8 cellular contexts compared by ENCODE assay signal in the genomic region with DNA sequence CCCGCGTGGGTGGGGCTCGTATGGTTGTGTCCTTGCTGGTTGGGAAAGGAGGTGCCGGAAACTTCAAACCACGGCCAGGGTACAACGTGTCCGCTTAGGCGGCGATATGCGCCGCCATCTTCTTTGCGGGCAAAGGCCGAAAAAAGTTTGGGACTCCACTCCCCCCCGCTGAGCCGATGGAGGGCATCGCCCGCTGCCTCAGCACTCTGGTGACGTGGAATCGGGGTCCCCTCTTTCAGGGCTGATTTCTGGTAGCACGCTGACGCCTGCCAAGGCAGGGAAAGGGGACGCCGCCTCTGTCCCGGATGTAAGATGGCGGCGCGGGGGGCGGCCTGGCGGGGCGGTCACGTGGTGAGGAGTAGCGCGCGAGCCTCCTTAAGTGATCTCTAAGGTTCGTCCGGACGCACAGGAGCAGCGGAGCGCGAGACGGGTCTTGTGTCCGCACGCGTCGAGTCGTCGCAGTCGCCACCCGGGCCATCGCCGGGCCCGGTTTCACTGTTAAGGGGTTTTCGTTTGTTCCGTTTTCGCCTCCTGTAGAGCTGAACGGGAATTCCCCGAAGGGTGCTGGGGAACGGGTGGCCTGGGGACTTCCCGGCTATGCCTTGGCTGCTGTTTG.
A peak's percentile ranks its signal among the peaks of the same experiment; 100 is the strongest.
DNase-seq lines count a peak whose midpoint lies in the region; ATAC-seq and TF ChIP-seq lines count a peak whose summit lies in the region.

No MANE protein-coding gene starts in this region.

- H3K4me3 ChIP-seq in choroid plexus epithelial cell (ENCODE audit: low read depth, low read length): peak overlapping the region; percentile 76

- no peak for TF ChIP-seq CTCF in choroid plexus epithelial cell (conservative IDR thresholded peaks at IDR 0.05; ENCODE audit: low read depth, low read length)

- no peaks in the 10 kb centered on the region for H3K27me3 ChIP-seq in layer of hippocampus (ENCODE audit: control insufficient read depth, insufficient read depth, low read length)

- peak; percentile 81 to 87 for DNase-seq in AML-193 (lab: John Stamatoyannopoulos, UW)
- DNase-seq in NCI-H460 (ENCODE audit: extremely low read depth, low read depth): peak; percentile 93
- DNase-seq in activated CD4-positive, alpha-beta T cell treated with anti-CD3 and anti-CD28 coated beads for 24 hours (ENCODE audit: low read depth in 2 of 2): peak; percentile 71 to 78
- DNase-seq in choroid plexus epithelial cell (ENCODE audit: low read depth): peak; percentile 90
- peak; percentile 67 to 85 (median 78) for DNase-seq in stimulated activated CD4-positive, alpha-beta T cell treated with anti-CD3 and anti-CD28 coated beads, Interleukin-1b, Interleukin-23, amount 100 ng/mL, for 24 hours (ENCODE audit: low read depth in 4 of 4, low spot score in 1 of 4)

- H3K27ac ChIP-seq in layer of hippocampus (ENCODE audit: low read depth, low read length): peak overlapping the region; percentile 99

- TF ChIP-seq POLR2A in GM19193 (IDR thresholded peaks at IDR 0.05; ENCODE audit: extremely low read depth, insufficient read depth, insufficient read length): peak; percentile 90

- peak; percentile 71 for ATAC-seq in HG03432 (IDR thresholded peaks at IDR 0.05; ENCODE audit: unreplicated experiment)

Comparison
In these comparisons a context has a peak if more than half of its experiments do, and no peak if none do; other contexts are left out.
1. Peak in every context shown above with its lines: DNase-seq, ATAC-seq, H3K4me3 ChIP-seq and H3K27ac ChIP-seq.